ENCODE assay signal across 8 cellular contexts in genomic region chr6:119351005-119351394, GRCh38. TPM values are rescaled to one million over a fixed set of nuclear protein-coding genes. Genes with fewer than 3 reads are reported as not detected.
DNase-seq lines count a peak whose midpoint lies in the region; ATAC-seq, FAIRE-seq and TF ChIP-seq lines count a peak whose summit lies in the region.

No MANE protein-coding gene starts in this region.

- H3K4me1 ChIP-seq in endothelial cell of umbilical vein (ENCODE audit: control insufficient read depth, extremely low read depth, insufficient read depth, low read length) (peaks cover 10% of the 10 kb centered on the region), psoas muscle (no peaks in the 10 kb centered on the region)

- H2AFZ ChIP-seq in endothelial cell of umbilical vein (ENCODE audit: low read depth, low read length), result no peak overlapping the region

- intact Hi-C loops in endothelial cell of umbilical vein (cut with micrococcal nuclease) (loop anchor here (5.0 kb wide), 1 partner anchor 626 kb away; no protein-coding TSS in a partner anchor), psoas muscle (cut with DNase I) (no loop called here)

- peak overlapping the region; percentile 100 for H3K4me2 ChIP-seq in endothelial cell of umbilical vein (ENCODE audit: insufficient read depth, low read length)

- WGBS in psoas muscle, 3 donors, result 56 to 60% (median 60%) methylated on average over 2 of the region's 2 CpGs

- DNase-seq in AG08395 (ENCODE audit: low spot score) (peak; percentile 27), GM12891 (ENCODE audit: insufficient read length, low spot score) (no peak), RPMI8226 (peak; percentile 41), endothelial cell of umbilical vein (ENCODE audit: low read depth, low spot score) (peak; percentile 48), psoas muscle (no peak), caudate nucleus (lab: John Stamatoyannopoulos, UW) (no peak)
- DNase-seq in stimulated activated CD4-positive, alpha-beta T cell treated with anti-CD3 and anti-CD28 coated beads, Interleukin-4, amount 100 ng/mL, for 1 hour, result no peak

- no TSS peak for BruUV-seq in endothelial cell of umbilical vein (replicated peaks; lab: Mats Ljungman, UMichigan)

- no peaks in the 10 kb centered on the region for H3K27me3 ChIP-seq in endothelial cell of umbilical vein (ENCODE audit: control insufficient read depth in 2 of 2, insufficient read depth in 2 of 2, low read length in 2 of 2)
- H3K27me3 ChIP-seq in psoas muscle (ENCODE audit: insufficient read depth in 3 of 3, low read length in 2 of 3), result peaks cover 0 to 22% (median 4%) of the 10 kb centered on the region in 3 donors

- no peaks in the 10 kb centered on the region for H3K79me2 ChIP-seq in endothelial cell of umbilical vein (ENCODE audit: control insufficient read depth, insufficient read depth, low read length)

- ATAC-seq in psoas muscle (no peak), GM18520 (IDR thresholded peaks at IDR 0.05; ENCODE audit: unreplicated experiment) (no peak)

- dilution Hi-C loops in endothelial cell of umbilical vein (cut with MboI; ENCODE audit: extremely low pct_ligation_motif_present, low sequenced_read_pairs), result no loop called here

- H3K36me3 ChIP-seq in endothelial cell of umbilical vein (ENCODE audit: control insufficient read depth in 2 of 2, extremely low read depth in 1 of 2, insufficient read depth in 2 of 2, low read length in 2 of 2) (no peaks in the 10 kb centered on the region), psoas muscle (ENCODE audit: insufficient read depth in 1 of 2, low read depth in 1 of 2) (no peaks in the 10 kb centered on the region)

- no peaks in the 10 kb centered on the region for H4K20me1 ChIP-seq in endothelial cell of umbilical vein (replicated peaks; ENCODE audit: control insufficient read depth, extremely low read depth, insufficient read depth, low read length)

- TF ChIP-seq POLR2A in GM12891 (IDR thresholded peaks at IDR 0.05; ENCODE audit: low read depth, low read length), result no peak
- no peak for TF ChIP-seq POLR2A in endothelial cell of umbilical vein (IDR thresholded peaks at IDR 0.05; ENCODE audit: low read depth, low read length)

- FAIRE-seq in GM12891 (lab: Jason Lieb, UNC) (peak; percentile 20), endothelial cell of umbilical vein (lab: Jason Lieb, UNC) (no peak)

- peak overlapping the region in 1 of 3 experiments; percentile 97 for H3K4me3 ChIP-seq in endothelial cell of umbilical vein (replicated peaks in 1 of 3; ENCODE audit: insufficient read depth in 1 of 3, low read depth in 1 of 3, low read length in 3 of 3)
- peak overlapping the region; percentile 87 for H3K4me3 ChIP-seq in psoas muscle

- POLR2A ChIA-PET in endothelial cell of umbilical vein (lab: Charles Lee), result interaction anchor here (1.5 kb wide), 1 partner anchor 16 kb away, joined by 3 read pairs; no protein-coding TSS in a partner anchor

- H3K9me3 ChIP-seq in endothelial cell of umbilical vein (replicated peaks; ENCODE audit: control insufficient read depth, insufficient read depth, low read length), result no peaks in the 10 kb centered on the region
- H3K9me3 ChIP-seq in psoas muscle, result no peaks in the 10 kb centered on the region

- no peak for TF ChIP-seq CTCF in endothelial cell of umbilical vein (IDR thresholded peaks at IDR 0.05; ENCODE audit: extremely low read depth in 1 of 2, insufficient read depth in 1 of 2, low read depth in 1 of 2, low read length in 2 of 2)
- TF ChIP-seq CTCF in psoas muscle (IDR thresholded peaks at IDR 0.05), result peak; percentile 18

- CTCF ChIA-PET in endothelial cell of umbilical vein (lab: Charles Lee), result interaction anchor here (0.8 to 1.9 kb wide), 7 partner anchors 9 to 240 kb away, joined by 3 to 13 read pairs (median 6); no protein-coding TSS in a partner anchor

- no peaks in the 10 kb centered on the region for H3K9me1 ChIP-seq in endothelial cell of umbilical vein (replicated peaks; ENCODE audit: control insufficient read depth, extremely low read depth, insufficient read depth, low read length)

- H3K27ac ChIP-seq in endothelial cell of umbilical vein (ENCODE audit: insufficient read depth, low read depth, low read length) (no peak overlapping the region), psoas muscle (peak overlapping the region; percentile 83), caudate nucleus (ENCODE audit: low read depth, low read length) (no peak overlapping the region)

- H3K9ac ChIP-seq in endothelial cell of umbilical vein (replicated peaks; ENCODE audit: extremely low read depth, insufficient read depth, low read length), result no peak overlapping the region

TF ChIP-seq in GM12891, 5 proteins besides CTCF, POLR2A, EP300 and RAD21:
- TF ChIP-seq POLR2AphosphoS5 (IDR thresholded peaks at IDR 0.05; ENCODE audit: low read depth, low read length) (no peak), TAF1 (IDR thresholded peaks at IDR 0.05; ENCODE audit: low read depth, low read length) (no peak), PAX5 (IDR thresholded peaks at IDR 0.05; ENCODE audit: insufficient read depth, low read length, severe bottlenecking) (no peak), SPI1 (IDR thresholded peaks at IDR 0.05; ENCODE audit: low read depth, low read length) (no peak), POU2F2 (IDR thresholded peaks at IDR 0.05; ENCODE audit: low read depth, low read length) (no peak)

TF ChIP-seq in endothelial cell of umbilical vein, 7 proteins besides CTCF, POLR2A, EP300 and RAD21:
- TF ChIP-seq GATA2 (IDR thresholded peaks at IDR 0.05; ENCODE audit: insufficient read depth, insufficient read length, low read depth, low read length), result no peak
- TF ChIP-seq FOS (IDR thresholded peaks at IDR 0.05; ENCODE audit: borderline replicate concordance, insufficient read depth, low read length), result no peak
- TF ChIP-seq JUN (IDR thresholded peaks at IDR 0.05; ENCODE audit: borderline replicate concordance, insufficient read depth, insufficient read length, low read depth), result no peak
- TF ChIP-seq, protein P1, sequence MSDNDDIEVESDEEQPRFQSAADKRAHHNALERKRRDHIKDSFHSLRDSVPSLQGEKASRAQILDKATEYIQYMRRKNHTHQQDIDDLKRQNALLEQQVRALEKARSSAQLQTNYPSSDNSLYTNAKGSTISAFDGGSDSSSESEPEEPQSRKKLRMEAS (IDR thresholded peaks at IDR 0.05; ENCODE audit: insufficient read depth, insufficient read length), result no peak
- no peak for TF ChIP-seq POLR2AphosphoS5 (IDR thresholded peaks at IDR 0.05; ENCODE audit: insufficient read depth, low read depth, low read length)
TF ChIP-seq in endothelial cell of umbilical vein: peak in this region for 0.

RNA-seq across cellular contexts. Expression of gene MAN1A1, which starts 1.4 kb away (rescaled TPM):
- 9.5 TPM for polyA plus RNA-seq in GM12891 (2012; ENCODE audit: low read depth, missing spikeins)
- total RNA-seq in endothelial cell of umbilical vein (12.9 and 13.3 TPM in 2 replicates), psoas muscle (10 to 100 TPM in 1 of 4 donors, 1 to 10 TPM in 3; 6.2 to 14.6 (median 9.5) TPM)
- polyA plus RNA-seq in endothelial cell of umbilical vein (2.6 and 3.3 TPM in 2 replicates), psoas muscle (1 to 10 TPM; 3.7 to 5.8 (median 4.4) TPM)
- 3.0 and 3.3 TPM in 2 replicates for polyA plus RNA-seq in endothelial cell of umbilical vein (2011; cell fraction: cytosol; rRNA removed)
- polyA plus RNA-seq in endothelial cell of umbilical vein (2011; cell fraction: nucleus; rRNA removed), result 2.4 and 3.2 TPM in 2 replicates
- polyA plus RNA-seq in endothelial cell of umbilical vein (2012), result 3.0 and 5.6 TPM in 2 replicates
- polyA minus RNA-seq in endothelial cell of umbilical vein, result 3.3 and 3.8 TPM in 2 replicates
- 1.2 TPM for polyA minus RNA-seq in endothelial cell of umbilical vein (2011; cell fraction: cytosol; rRNA and poly(A)+ RNA removed)
- 3.1 and 3.2 TPM in 2 replicates for polyA minus RNA-seq in endothelial cell of umbilical vein (2011; cell fraction: nucleus; rRNA and poly(A)+ RNA removed)

Comparison
In these comparisons a context has a peak if more than half of its experiments do, and no peak if none do; other contexts are left out.
1. DNase-seq: peak in AG08395 (single experiment), RPMI8226 (single experiment) and endothelial cell of umbilical vein (single experiment); none in GM12891 (single experiment), psoas muscle (0 of 2), caudate nucleus (0 of 61) and stimulated activated CD4-positive, alpha-beta T cell treated with anti-CD3 and anti-CD28 coated beads, Interleukin-4, amount 100 ng/mL, for 1 hour (single experiment).